In genomic region chrX:25015486-25016360, GRCh38 we compare ENCODE assay signal across 9 cellular contexts. TPM values are rescaled to one million over a fixed set of nuclear protein-coding genes. Genes with fewer than 3 reads are reported as not detected.
DNase-seq lines count a peak whose midpoint lies in the region; ATAC-seq and TF ChIP-seq lines count a peak whose summit lies in the region.
"Had no signal": no experiment of that assay in that cellular context is flagged by ENCODE, and none has a peak within 500 bp of the region (broad histone marks: within the 10 kb centered on the region; RNA-seq: fewer than 3 reads in every experiment).

ARX (minus strand) TSS chrX:25015965; CDS start chrX:25015737, 228 bp downstream.

- H3K36me3 ChIP-seq in body of pancreas (replicated peaks in 1 of 2; ENCODE audit: insufficient read depth in 1 of 2, low read depth in 2 of 2): no peaks in the 10 kb centered on the region
- H3K36me3 ChIP-seq: BLaER1 treated with 17β-estradiol and CSF1 and Interleukin-3, amounts not matched to agents 10 nM and 100 nM had no signal

- H3K36me3 Mint-ChIP-seq in activated CD4-positive, alpha-beta T cell treated with anti-CD3 and anti-CD28 coated beads, Interleukin-2, amount 10 ng/mL, durations not matched to agents 7 days and 5 days (ENCODE audit: low read depth): peaks cover 3% of the 10 kb centered on the region
- H3K36me3 Mint-ChIP-seq in IgD-negative memory B cell: no peaks in the 10 kb centered on the region
- no peaks in the 10 kb centered on the region for H3K36me3 Mint-ChIP-seq in stimulated activated naive CD8-positive, alpha-beta T cell treated with anti-CD3 and anti-CD28 coated beads, Interleukin-15, Interleukin-2, amounts not matched to agents 100 ng/mL and 50 ng/mL, for 24 hours (ENCODE audit: low read depth)

- intact Hi-C loops in body of pancreas (cut with DNase I): no loop called here

- DNase-seq in activated CD4-positive, alpha-beta T cell treated with anti-CD3 and anti-CD28 coated beads, Interleukin-2, amount 10 ng/mL, durations not matched to agents 7 days and 5 days: peak; percentile 16
- DNase-seq in activated CD4-positive, alpha-beta T cell treated with anti-CD3 and anti-CD28 coated beads for 1 hour: no peak
- peak; percentile 37 to 60 (median 46) for DNase-seq in body of pancreas
- DNase-seq in inferior parietal cortex (ENCODE audit: extremely low spot score): peak; percentile 44
- DNase-seq in NOMO-1 (lab: John Stamatoyannopoulos, UW; ENCODE audit: unreplicated experiment in 2 of 2): no peak

- peak within 1 kb of the TSS; percentile 46 for H3K27ac Mint-ChIP-seq in activated CD4-positive, alpha-beta T cell treated with anti-CD3 and anti-CD28 coated beads, Interleukin-2, amount 10 ng/mL, durations not matched to agents 7 days and 5 days
- H3K27ac Mint-ChIP-seq in IgD-negative memory B cell: peak within 1 kb of the TSS in 2 of 3 donors; percentile 35 to 67
- no peak within 1 kb of the TSS for H3K27ac Mint-ChIP-seq in stimulated activated naive CD8-positive, alpha-beta T cell treated with anti-CD3 and anti-CD28 coated beads, Interleukin-15, Interleukin-2, amounts not matched to agents 100 ng/mL and 50 ng/mL, for 24 hours

- no peak within 1 kb of the TSS for H3K4me3 ChIP-seq in body of pancreas
- H3K4me3 ChIP-seq: BLaER1 treated with 17β-estradiol and CSF1 and Interleukin-3, amounts not matched to agents 10 nM and 100 nM had no signal

- H3K4me1 Mint-ChIP-seq in activated CD4-positive, alpha-beta T cell treated with anti-CD3 and anti-CD28 coated beads, Interleukin-2, amount 10 ng/mL, durations not matched to agents 7 days and 5 days: peaks cover 13% of the 10 kb centered on the region
- H3K4me1 Mint-ChIP-seq in IgD-negative memory B cell: peaks cover 0 to 3% (median 3%) of the 10 kb centered on the region in 3 donors
- peaks cover 9% of the 10 kb centered on the region for H3K4me1 Mint-ChIP-seq in stimulated activated naive CD8-positive, alpha-beta T cell treated with anti-CD3 and anti-CD28 coated beads, Interleukin-15, Interleukin-2, amounts not matched to agents 100 ng/mL and 50 ng/mL, for 24 hours (ENCODE audit: low read depth)

- POLR2A ChIA-PET in activated CD4-positive, alpha-beta T cell treated with anti-CD3 and anti-CD28 coated beads, Interleukin-2, amount 10 ng/mL, durations not matched to agents 7 days and 5 days (lab: Charles Lee): no interaction called here

- peak in 2 of 3 donors; percentile 12 to 30 for TF ChIP-seq POLR2A in body of pancreas (IDR thresholded peaks at IDR 0.05)

- H3K27me3 ChIP-seq in body of pancreas: peaks cover 0 to 12% of the 10 kb centered on the region in 2 donors

- ATAC-seq in body of pancreas: peak; percentile 78
- ATAC-seq in GM19324 (IDR thresholded peaks at IDR 0.05; ENCODE audit: low FRiP score, unreplicated experiment): no peak

- H3K27ac ChIP-seq in body of pancreas: no peak within 1 kb of the TSS
- H3K27ac ChIP-seq: BLaER1 treated with 17β-estradiol and CSF1 and Interleukin-3, amounts not matched to agents 10 nM and 100 nM had no signal

- WGBS in body of pancreas, 2 donors: 5 to 8% methylated on average over 4 to 25 of the region's 58 CpGs

- no peaks in the 10 kb centered on the region for H3K9me3 Mint-ChIP-seq in activated CD4-positive, alpha-beta T cell treated with anti-CD3 and anti-CD28 coated beads, Interleukin-2, amount 10 ng/mL, durations not matched to agents 7 days and 5 days
- H3K9me3 Mint-ChIP-seq in IgD-negative memory B cell: peaks cover 0 to 2% (median 2%) of the 10 kb centered on the region in 3 donors
- H3K9me3 Mint-ChIP-seq in stimulated activated naive CD8-positive, alpha-beta T cell treated with anti-CD3 and anti-CD28 coated beads, Interleukin-15, Interleukin-2, amounts not matched to agents 100 ng/mL and 50 ng/mL, for 24 hours: no peaks in the 10 kb centered on the region

- H3K9me3 ChIP-seq in body of pancreas: no peaks in the 10 kb centered on the region

- no peak within 1 kb of the TSS for H3K4me3 Mint-ChIP-seq in activated CD4-positive, alpha-beta T cell treated with anti-CD3 and anti-CD28 coated beads, Interleukin-2, amount 10 ng/mL, durations not matched to agents 7 days and 5 days
- H3K4me3 Mint-ChIP-seq in IgD-negative memory B cell: peak within 1 kb of the TSS in 3 of 4 donors; percentile 47 to 81 (median 57)
- H3K4me3 Mint-ChIP-seq in stimulated activated naive CD8-positive, alpha-beta T cell treated with anti-CD3 and anti-CD28 coated beads, Interleukin-15, Interleukin-2, amounts not matched to agents 100 ng/mL and 50 ng/mL, for 24 hours: peak within 1 kb of the TSS; percentile 7

- peaks cover 17% of the 10 kb centered on the region for H3K4me1 ChIP-seq in body of pancreas

- peaks cover 72% of the 10 kb centered on the region for H3K27me3 Mint-ChIP-seq in activated CD4-positive, alpha-beta T cell treated with anti-CD3 and anti-CD28 coated beads, Interleukin-2, amount 10 ng/mL, durations not matched to agents 7 days and 5 days
- peaks cover 39% of the 10 kb centered on the region for H3K27me3 Mint-ChIP-seq in IgD-negative memory B cell
- peaks cover 57% of the 10 kb centered on the region for H3K27me3 Mint-ChIP-seq in stimulated activated naive CD8-positive, alpha-beta T cell treated with anti-CD3 and anti-CD28 coated beads, Interleukin-15, Interleukin-2, amounts not matched to agents 100 ng/mL and 50 ng/mL, for 24 hours

- TF ChIP-seq CTCF in body of pancreas (IDR thresholded peaks at IDR 0.05): no peak

- CTCF ChIA-PET in activated CD4-positive, alpha-beta T cell treated with anti-CD3 and anti-CD28 coated beads, Interleukin-2, amount 10 ng/mL, durations not matched to agents 7 days and 5 days (lab: Charles Lee): interaction anchor here (0.6 to 1.0 kb wide), 2 partner anchors 14 to 328 kb away, joined by 3 read pairs; no protein-coding TSS in a partner anchor

RNA-seq across cellular contexts. Expression of gene ARX, which starts in this region (rescaled TPM):
- total RNA-seq in activated CD4-positive, alpha-beta T cell treated with anti-CD3 and anti-CD28 coated beads, Interleukin-2, amount 10 ng/mL, durations not matched to agents 7 days and 5 days: not detected
- polyA plus RNA-seq in IgD-negative memory B cell: not detected
- 1 to 10 TPM in 1 of 2 donors, not detected in 1; 1.0 TPM for total RNA-seq in body of pancreas

Comparison
In these comparisons a context has a peak if more than half of its experiments do, and no peak if none do; other contexts are left out.
1. Peak in DNase-seq in activated CD4-positive, alpha-beta T cell treated with anti-CD3 and anti-CD28 coated beads, Interleukin-2, amount 10 ng/mL, durations not matched to agents 7 days and 5 days; RNA of the gene not detected or under 1 TPM.
2. DNase-seq: peak in body of pancreas (4 of 4) and inferior parietal cortex (single experiment); none in activated CD4-positive, alpha-beta T cell treated with anti-CD3 and anti-CD28 coated beads for 1 hour (single experiment) and NOMO-1 (0 of 2).